Comparison of ENCODE assay signal across 1 cellular context in the genomic region with DNA sequence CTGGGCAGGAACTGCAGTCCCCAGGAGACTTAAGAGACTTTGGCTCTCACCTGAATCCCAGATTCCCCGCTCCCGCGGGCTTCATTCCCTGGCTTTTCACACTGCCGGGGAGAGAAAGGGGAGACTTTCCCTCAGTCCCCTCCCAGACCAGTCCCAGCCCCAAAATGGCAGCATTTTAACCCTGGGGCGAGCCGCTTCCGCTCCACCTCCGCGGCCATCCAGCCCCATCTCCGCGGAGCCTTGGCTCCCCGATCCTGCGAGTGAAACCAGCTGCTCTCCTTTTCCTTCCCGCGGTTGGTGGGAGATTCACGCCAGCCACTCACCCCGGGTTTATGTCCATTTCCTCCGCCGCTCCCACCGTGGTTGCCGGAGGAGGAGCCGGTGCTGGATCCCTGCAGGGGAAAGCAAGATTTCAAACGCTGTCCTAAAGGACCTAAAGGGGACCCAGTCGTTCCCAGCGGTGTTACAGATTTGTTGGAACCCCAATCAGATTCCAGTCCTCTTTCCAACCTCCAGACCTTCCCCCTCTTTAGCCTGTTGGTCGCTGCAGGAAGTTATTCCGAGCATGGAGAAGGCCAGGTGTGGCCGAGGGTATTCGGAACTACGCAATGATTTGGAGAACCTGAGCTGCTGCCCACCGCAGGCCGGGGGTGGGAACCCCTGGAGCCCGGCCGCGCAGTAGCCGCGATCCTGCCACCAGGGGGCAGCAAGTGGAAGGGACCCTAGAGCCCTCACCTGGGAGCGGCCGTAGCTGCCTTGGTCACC.
TF ChIP-seq lines count a peak whose summit lies in the region.

No MANE protein-coding gene starts in this region.

TF ChIP-seq in HEK293, 187 proteins besides CTCF, POLR2A, EP300 and RAD21 (continued from another document and continues in another):
- TF ChIP-seq, protein P1, sequence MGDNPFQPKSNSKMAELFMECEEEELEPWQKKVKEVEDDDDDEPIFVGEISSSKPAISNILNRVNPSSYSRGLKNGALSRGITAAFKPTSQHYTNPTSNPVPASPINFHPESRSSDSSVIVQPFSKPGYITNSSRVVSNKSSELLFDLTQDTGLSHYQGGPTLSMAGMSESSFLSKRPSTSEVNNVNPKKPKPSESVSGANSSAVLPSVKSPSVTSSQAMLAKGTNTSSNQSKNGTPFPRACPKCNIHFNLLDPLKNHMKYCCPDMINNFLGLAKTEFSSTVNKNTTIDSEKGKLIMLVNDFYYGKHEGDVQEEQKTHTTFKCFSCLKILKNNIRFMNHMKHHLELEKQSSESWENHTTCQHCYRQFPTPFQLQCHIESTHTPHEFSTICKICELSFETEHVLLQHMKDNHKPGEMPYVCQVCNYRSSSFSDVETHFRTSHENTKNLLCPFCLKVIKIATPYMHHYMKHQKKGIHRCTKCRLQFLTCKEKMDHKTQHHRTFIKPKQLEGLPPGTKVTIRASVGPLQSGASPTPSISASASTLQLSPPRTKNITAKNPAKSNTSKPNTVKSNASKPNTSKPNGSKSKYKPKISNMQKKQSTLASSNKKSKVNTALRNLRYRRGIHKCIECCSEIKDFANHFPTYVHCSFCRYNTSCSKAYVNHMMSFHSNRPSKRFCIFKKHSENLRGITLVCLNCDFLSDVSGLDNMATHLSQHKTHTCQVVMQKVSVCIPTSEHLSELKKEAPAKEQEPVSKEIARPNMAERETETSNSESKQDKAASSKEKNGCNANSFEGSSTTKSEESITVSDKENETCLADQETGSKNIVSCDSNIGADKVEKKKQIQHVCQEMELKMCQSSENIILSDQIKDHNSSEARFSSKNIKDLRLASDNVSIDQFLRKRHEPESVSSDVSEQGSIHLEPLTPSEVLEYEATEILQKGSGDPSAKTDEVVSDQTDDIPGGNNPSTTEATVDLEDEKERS (tag by site-specific recombination; IDR thresholded peaks at IDR 0.05): no peak; the same call in 1 of the 2 replicates
- TF ChIP-seq ZNF214 (tag by site-specific recombination; IDR thresholded peaks at IDR 0.05; ENCODE audit: borderline replicate concordance) (no peak), ZNF610 (tag by site-specific recombination; IDR thresholded peaks at IDR 0.05; ENCODE audit: borderline replicate concordance) (peak; percentile 96), ZNF146 (tag by site-specific recombination; IDR thresholded peaks at IDR 0.05) (peak; percentile 20; the same call in 1 of the 2 replicates), ZNF37A (tag by site-specific recombination; IDR thresholded peaks at IDR 0.05) (no peak), ZNF391 (tag by site-specific recombination; IDR thresholded peaks at IDR 0.05; ENCODE audit: borderline replicate concordance, low read depth) (peak; percentile 78), SP7 (tag by site-specific recombination; IDR thresholded peaks at IDR 0.05) (peak; percentile 83), ZNF777 (tag by site-specific recombination; IDR thresholded peaks at IDR 0.05; ENCODE audit: borderline replicate concordance) (no peak), ZNF768 (tag by site-specific recombination; IDR thresholded peaks at IDR 0.05) (no peak), ZNF16 (tag by site-specific recombination; IDR thresholded peaks at IDR 0.05; ENCODE audit: low read depth) (no peak), ZNF48 (tag by site-specific recombination; IDR thresholded peaks at IDR 0.05) (no peak), ZNF558 (tag by site-specific recombination; IDR thresholded peaks at IDR 0.05) (0 out of 2 replicates have a peak, but pooled peaks have one; percentile 35), ZNF24 (tag by site-specific recombination; IDR thresholded peaks at IDR 0.05) (0 out of 2 replicates have a peak, but pooled peaks have one; percentile 88), ZIC2 (tag by site-specific recombination; IDR thresholded peaks at IDR 0.05) (peak; percentile 77), YY2 (tag by site-specific recombination; IDR thresholded peaks at IDR 0.05) (peak; percentile 84), ZNF791 (tag by site-specific recombination; IDR thresholded peaks at IDR 0.05) (no peak), MEIS1 (CRISPR knock-in tag; IDR thresholded peaks at IDR 0.05; ENCODE audit: borderline replicate concordance) (no peak), ZNF837 (tag by site-specific recombination; IDR thresholded peaks at IDR 0.05) (no peak), ZNF169 (tag by site-specific recombination; IDR thresholded peaks at IDR 0.05) (no peak), ZNF514 (tag by site-specific recombination; IDR thresholded peaks at IDR 0.05) (no peak), ZNF621 (tag by site-specific recombination; IDR thresholded peaks at IDR 0.05) (no peak), ZSCAN30 (tag by site-specific recombination; IDR thresholded peaks at IDR 0.05) (peak; percentile 50), ZBTB7A (tag by site-specific recombination; IDR thresholded peaks at IDR 0.05; ENCODE audit: low read depth) (peak; percentile 98), ZNF350 (tag by site-specific recombination; IDR thresholded peaks at IDR 0.05) (no peak), ZNF629 (tag by site-specific recombination; IDR thresholded peaks at IDR 0.05) (peak; percentile 94), WT1 (tag by site-specific recombination; IDR thresholded peaks at IDR 0.05) (peak; percentile 47), OVOL3 (tag by site-specific recombination; IDR thresholded peaks at IDR 0.05) (peak; percentile 75; the same call in 1 of the 2 replicates), ZNF248 (tag by site-specific recombination; IDR thresholded peaks at IDR 0.05) (no peak), ZNF596 (tag by site-specific recombination; IDR thresholded peaks at IDR 0.05) (peak; percentile 4; the same call in 1 of the 2 replicates)
- TF ChIP-seq, protein P2, sequence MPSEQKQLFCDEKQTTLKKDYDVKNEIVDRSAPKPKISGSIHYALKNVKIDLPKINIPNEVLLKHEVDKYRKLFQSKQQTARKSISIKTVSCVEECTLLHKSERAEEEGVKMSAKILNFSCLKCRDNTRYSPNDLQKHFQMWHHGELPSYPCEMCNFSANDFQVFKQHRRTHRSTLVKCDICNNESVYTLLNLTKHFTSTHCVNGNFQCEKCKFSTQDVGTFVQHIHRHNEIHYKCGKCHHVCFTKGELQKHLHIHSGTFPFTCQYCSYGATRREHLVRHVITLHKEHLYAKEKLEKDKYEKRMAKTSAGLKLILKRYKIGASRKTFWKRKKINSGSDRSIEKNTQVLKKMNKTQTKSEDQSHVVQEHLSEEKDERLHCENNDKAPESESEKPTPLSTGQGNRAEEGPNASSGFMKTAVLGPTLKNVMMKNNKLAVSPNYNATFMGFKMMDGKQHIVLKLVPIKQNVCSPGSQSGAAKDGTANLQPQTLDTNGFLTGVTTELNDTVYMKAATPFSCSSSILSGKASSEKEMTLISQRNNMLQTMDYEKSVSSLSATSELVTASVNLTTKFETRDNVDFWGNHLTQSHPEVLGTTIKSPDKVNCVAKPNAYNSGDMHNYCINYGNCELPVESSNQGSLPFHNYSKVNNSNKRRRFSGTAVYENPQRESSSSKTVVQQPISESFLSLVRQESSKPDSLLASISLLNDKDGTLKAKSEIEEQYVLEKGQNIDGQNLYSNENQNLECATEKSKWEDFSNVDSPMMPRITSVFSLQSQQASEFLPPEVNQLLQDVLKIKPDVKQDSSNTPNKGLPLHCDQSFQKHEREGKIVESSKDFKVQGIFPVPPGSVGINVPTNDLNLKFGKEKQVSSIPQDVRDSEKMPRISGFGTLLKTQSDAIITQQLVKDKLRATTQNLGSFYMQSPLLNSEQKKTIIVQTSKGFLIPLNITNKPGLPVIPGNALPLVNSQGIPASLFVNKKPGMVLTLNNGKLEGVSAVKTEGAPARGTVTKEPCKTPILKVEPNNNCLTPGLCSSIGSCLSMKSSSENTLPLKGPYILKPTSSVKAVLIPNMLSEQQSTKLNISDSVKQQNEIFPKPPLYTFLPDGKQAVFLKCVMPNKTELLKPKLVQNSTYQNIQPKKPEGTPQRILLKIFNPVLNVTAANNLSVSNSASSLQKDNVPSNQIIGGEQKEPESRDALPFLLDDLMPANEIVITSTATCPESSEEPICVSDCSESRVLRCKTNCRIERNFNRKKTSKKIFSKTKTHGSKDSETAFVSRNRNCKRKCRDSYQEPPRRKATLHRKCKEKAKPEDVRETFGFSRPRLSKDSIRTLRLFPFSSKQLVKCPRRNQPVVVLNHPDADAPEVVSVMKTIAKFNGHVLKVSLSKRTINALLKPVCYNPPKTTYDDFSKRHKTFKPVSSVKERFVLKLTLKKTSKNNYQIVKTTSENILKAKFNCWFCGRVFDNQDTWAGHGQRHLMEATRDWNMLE (tag by site-specific recombination; conservative IDR thresholded peaks at IDR 0.05; ENCODE audit: low read depth): peak; percentile 25; the same call in 1 of the 2 replicates
- TF ChIP-seq, protein P3, sequence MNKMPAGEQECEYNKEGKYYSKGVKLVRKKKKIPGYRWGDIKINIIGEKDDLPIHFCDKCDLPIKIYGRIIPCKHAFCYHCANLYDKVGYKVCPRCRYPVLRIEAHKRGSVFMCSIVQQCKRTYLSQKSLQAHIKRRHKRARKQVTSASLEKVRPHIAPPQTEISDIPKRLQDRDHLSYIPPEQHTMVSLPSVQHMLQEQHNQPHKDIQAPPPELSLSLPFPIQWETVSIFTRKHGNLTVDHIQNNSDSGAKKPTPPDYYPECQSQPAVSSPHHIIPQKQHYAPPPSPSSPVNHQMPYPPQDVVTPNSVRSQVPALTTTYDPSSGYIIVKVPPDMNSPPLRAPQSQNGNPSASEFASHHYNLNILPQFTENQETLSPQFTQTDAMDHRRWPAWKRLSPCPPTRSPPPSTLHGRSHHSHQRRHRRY (tag by site-specific recombination; IDR thresholded peaks at IDR 0.05): 0 out of 2 replicates have a peak, but pooled peaks have one; percentile 29
- TF ChIP-seq, protein P4, sequence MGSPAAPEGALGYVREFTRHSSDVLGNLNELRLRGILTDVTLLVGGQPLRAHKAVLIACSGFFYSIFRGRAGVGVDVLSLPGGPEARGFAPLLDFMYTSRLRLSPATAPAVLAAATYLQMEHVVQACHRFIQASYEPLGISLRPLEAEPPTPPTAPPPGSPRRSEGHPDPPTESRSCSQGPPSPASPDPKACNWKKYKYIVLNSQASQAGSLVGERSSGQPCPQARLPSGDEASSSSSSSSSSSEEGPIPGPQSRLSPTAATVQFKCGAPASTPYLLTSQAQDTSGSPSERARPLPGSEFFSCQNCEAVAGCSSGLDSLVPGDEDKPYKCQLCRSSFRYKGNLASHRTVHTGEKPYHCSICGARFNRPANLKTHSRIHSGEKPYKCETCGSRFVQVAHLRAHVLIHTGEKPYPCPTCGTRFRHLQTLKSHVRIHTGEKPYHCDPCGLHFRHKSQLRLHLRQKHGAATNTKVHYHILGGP (tag by site-specific recombination; IDR thresholded peaks at IDR 0.05): no peak
- TF ChIP-seq, protein P5, sequence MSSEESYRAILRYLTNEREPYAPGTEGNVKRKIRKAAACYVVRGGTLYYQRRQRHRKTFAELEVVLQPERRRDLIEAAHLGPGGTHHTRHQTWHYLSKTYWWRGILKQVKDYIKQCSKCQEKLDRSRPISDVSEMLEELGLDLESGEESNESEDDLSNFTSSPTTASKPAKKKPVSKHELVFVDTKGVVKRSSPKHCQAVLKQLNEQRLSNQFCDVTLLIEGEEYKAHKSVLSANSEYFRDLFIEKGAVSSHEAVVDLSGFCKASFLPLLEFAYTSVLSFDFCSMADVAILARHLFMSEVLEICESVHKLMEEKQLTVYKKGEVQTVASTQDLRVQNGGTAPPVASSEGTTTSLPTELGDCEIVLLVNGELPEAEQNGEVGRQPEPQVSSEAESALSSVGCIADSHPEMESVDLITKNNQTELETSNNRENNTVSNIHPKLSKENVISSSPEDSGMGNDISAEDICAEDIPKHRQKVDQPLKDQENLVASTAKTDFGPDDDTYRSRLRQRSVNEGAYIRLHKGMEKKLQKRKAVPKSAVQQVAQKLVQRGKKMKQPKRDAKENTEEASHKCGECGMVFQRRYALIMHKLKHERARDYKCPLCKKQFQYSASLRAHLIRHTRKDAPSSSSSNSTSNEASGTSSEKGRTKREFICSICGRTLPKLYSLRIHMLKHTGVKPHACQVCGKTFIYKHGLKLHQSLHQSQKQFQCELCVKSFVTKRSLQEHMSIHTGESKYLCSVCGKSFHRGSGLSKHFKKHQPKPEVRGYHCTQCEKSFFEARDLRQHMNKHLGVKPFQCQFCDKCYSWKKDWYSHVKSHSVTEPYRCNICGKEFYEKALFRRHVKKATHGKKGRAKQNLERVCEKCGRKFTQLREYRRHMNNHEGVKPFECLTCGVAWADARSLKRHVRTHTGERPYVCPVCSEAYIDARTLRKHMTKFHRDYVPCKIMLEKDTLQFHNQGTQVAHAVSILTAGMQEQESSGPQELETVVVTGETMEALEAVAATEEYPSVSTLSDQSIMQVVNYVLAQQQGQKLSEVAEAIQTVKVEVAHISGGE (tag by site-specific recombination; conservative IDR thresholded peaks at IDR 0.05; ENCODE audit: low read depth): peak; percentile 86
- TF ChIP-seq, protein P6, sequence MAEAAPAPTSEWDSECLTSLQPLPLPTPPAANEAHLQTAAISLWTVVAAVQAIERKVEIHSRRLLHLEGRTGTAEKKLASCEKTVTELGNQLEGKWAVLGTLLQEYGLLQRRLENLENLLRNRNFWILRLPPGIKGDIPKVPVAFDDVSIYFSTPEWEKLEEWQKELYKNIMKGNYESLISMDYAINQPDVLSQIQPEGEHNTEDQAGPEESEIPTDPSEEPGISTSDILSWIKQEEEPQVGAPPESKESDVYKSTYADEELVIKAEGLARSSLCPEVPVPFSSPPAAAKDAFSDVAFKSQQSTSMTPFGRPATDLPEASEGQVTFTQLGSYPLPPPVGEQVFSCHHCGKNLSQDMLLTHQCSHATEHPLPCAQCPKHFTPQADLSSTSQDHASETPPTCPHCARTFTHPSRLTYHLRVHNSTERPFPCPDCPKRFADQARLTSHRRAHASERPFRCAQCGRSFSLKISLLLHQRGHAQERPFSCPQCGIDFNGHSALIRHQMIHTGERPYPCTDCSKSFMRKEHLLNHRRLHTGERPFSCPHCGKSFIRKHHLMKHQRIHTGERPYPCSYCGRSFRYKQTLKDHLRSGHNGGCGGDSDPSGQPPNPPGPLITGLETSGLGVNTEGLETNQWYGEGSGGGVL (tag by site-specific recombination; IDR thresholded peaks at IDR 0.05): peak; percentile 44; the same call in 1 of the 2 replicates
- TF ChIP-seq, protein P7, sequence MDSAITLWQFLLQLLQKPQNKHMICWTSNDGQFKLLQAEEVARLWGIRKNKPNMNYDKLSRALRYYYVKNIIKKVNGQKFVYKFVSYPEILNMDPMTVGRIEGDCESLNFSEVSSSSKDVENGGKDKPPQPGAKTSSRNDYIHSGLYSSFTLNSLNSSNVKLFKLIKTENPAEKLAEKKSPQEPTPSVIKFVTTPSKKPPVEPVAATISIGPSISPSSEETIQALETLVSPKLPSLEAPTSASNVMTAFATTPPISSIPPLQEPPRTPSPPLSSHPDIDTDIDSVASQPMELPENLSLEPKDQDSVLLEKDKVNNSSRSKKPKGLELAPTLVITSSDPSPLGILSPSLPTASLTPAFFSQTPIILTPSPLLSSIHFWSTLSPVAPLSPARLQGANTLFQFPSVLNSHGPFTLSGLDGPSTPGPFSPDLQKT (IDR thresholded peaks at IDR 0.05; ENCODE audit: borderline replicate concordance, low read depth, low read length): no peak
- TF ChIP-seq, protein P8, sequence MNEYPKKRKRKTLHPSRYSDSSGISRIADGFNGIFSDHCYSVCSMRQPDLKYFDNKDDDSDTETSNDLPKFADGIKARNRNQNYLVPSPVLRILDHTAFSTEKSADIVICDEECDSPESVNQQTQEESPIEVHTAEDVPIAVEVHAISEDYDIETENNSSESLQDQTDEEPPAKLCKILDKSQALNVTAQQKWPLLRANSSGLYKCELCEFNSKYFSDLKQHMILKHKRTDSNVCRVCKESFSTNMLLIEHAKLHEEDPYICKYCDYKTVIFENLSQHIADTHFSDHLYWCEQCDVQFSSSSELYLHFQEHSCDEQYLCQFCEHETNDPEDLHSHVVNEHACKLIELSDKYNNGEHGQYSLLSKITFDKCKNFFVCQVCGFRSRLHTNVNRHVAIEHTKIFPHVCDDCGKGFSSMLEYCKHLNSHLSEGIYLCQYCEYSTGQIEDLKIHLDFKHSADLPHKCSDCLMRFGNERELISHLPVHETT (tag by site-specific recombination; IDR thresholded peaks at IDR 0.05): peak; percentile 65
